14 cellular contexts compared by ENCODE assay signal in genomic region chr20:46351357-46352058, GRCh38. TPM values are rescaled to one million over a fixed set of nuclear protein-coding genes. Genes with fewer than 3 reads are reported as not detected.
DNase-seq lines count a peak whose midpoint lies in the region; ATAC-seq, FAIRE-seq and TF ChIP-seq lines count a peak whose summit lies in the region.
"Had no signal": no experiment of that assay in that cellular context is flagged by ENCODE, and none has a peak within 500 bp of the region (broad histone marks: within the 10 kb centered on the region; RNA-seq: fewer than 3 reads in every experiment).

No MANE protein-coding gene starts in this region.

- intact Hi-C loops in adrenal gland (cut with DNase I): no loop called here

- DNase-seq in GM12891 (ENCODE audit: insufficient read length, low spot score): no peak
- peak in 6 of 7 donors; percentile 39 to 67 (median 54) for DNase-seq in adrenal gland
- no peak for DNase-seq in DMS 273 treated with DMSO at 0.1 percent for 48 hours (lab: John Stamatoyannopoulos, UW)
- no peak for DNase-seq in stimulated activated CD4-positive, alpha-beta T cell treated with anti-CD3 and anti-CD28 coated beads, Interleukin-15, amount 100 ng/mL, for 24 hours
- DNase-seq: activated naive CD8-positive, alpha-beta T cell treated with anti-CD3 and anti-CD28 coated beads, Interleukin-2, amount 10 ng/mL, durations not matched to agents 7 days and 5 days; DMS79; erythroblast; left colon; NCI-H524 had no signal

- TF ChIP-seq CTCF in adrenal gland (IDR thresholded peaks at IDR 0.05): no peak
- TF ChIP-seq CTCF in nephron (IDR thresholded peaks at IDR 0.05; ENCODE audit: unreplicated experiment in 3 of 3): no peak

- no peaks in the 10 kb centered on the region for H3K27me3 Mint-ChIP-seq in nephron (ENCODE audit: low read depth)
- H3K27me3 Mint-ChIP-seq: activated naive CD8-positive, alpha-beta T cell treated with anti-CD3 and anti-CD28 coated beads, Interleukin-2, amount 10 ng/mL, durations not matched to agents 7 days and 5 days had no signal

- no peaks in the 10 kb centered on the region for H3K9me3 Mint-ChIP-seq in nephron
- H3K9me3 Mint-ChIP-seq: activated naive CD8-positive, alpha-beta T cell treated with anti-CD3 and anti-CD28 coated beads, Interleukin-2, amount 10 ng/mL, durations not matched to agents 7 days and 5 days had no signal

- no peaks in the 10 kb centered on the region for H3K9me3 ChIP-seq in adrenal gland (replicated peaks in 1 of 3)

- no peak overlapping the region for H3K4me3 ChIP-seq in adrenal gland

- H3K36me3 Mint-ChIP-seq in nephron (ENCODE audit: low read depth): peaks cover 13% of the 10 kb centered on the region

- ATAC-seq in HG03432 (IDR thresholded peaks at IDR 0.05; ENCODE audit: unreplicated experiment): peak; percentile 42
- no peak for ATAC-seq in HG03457 (IDR thresholded peaks at IDR 0.05; ENCODE audit: unreplicated experiment)
- no peak for ATAC-seq in HG03469 (IDR thresholded peaks at IDR 0.05; ENCODE audit: unreplicated experiment)
- ATAC-seq: left colon had no signal

- peak; percentile 48 for FAIRE-seq in GM12891 (lab: Jason Lieb, UNC)

- H3K4me1 ChIP-seq in adrenal gland (replicated peaks in 1 of 2): peaks cover 25 to 42% of the 10 kb centered on the region in 2 donors

- H3K27me3 ChIP-seq in adrenal gland: no peaks in the 10 kb centered on the region

- H3K4me1 Mint-ChIP-seq in nephron: peaks cover 36% of the 10 kb centered on the region

- H3K36me3 ChIP-seq in adrenal gland (replicated peaks in 1 of 2): no peaks in the 10 kb centered on the region

- peak overlapping the region in 4 of 5 donors; percentile 36 to 88 (median 72) for H3K27ac ChIP-seq in adrenal gland

- peak overlapping the region in 2 of 3 experiments; percentile 56 to 82 for H3K27ac Mint-ChIP-seq in nephron
- H3K27ac Mint-ChIP-seq: activated naive CD8-positive, alpha-beta T cell treated with anti-CD3 and anti-CD28 coated beads, Interleukin-2, amount 10 ng/mL, durations not matched to agents 7 days and 5 days had no signal

- H3K4me3 Mint-ChIP-seq in nephron: no peak overlapping the region
- H3K4me3 Mint-ChIP-seq: activated naive CD8-positive, alpha-beta T cell treated with anti-CD3 and anti-CD28 coated beads, Interleukin-2, amount 10 ng/mL, durations not matched to agents 7 days and 5 days had no signal

- WGBS in adrenal gland, 4 donors: 38 to 69% (median 60%) methylated on average over 4 to 7 of the region's 7 CpGs

- TF ChIP-seq POLR2A in GM12891 (IDR thresholded peaks at IDR 0.05; ENCODE audit: low read depth, low read length): 0 out of 2 replicates have a peak, but pooled peaks have one; percentile 44
- TF ChIP-seq POLR2A in adrenal gland (IDR thresholded peaks at IDR 0.05): no peak

TF ChIP-seq in GM12891, 5 proteins besides CTCF, POLR2A, EP300 and RAD21:
- TF ChIP-seq PAX5 (IDR thresholded peaks at IDR 0.05; ENCODE audit: insufficient read depth, low read length, severe bottlenecking): no peak
- TF ChIP-seq POU2F2 (IDR thresholded peaks at IDR 0.05; ENCODE audit: low read depth, low read length): peak; percentile 44; the same call in 1 of the 2 replicates
- peak; percentile 38; the same call in 1 of the 2 replicates for TF ChIP-seq POLR2AphosphoS5 (IDR thresholded peaks at IDR 0.05; ENCODE audit: low read depth, low read length)
- no peak for TF ChIP-seq TAF1 (IDR thresholded peaks at IDR 0.05; ENCODE audit: low read depth, low read length)
- peak; percentile 92 for TF ChIP-seq SPI1 (IDR thresholded peaks at IDR 0.05; ENCODE audit: low read depth, low read length)
TF ChIP-seq in GM12891: peak in this region for 3.

RNA-seq across cellular contexts. Expression of gene CDH22, which starts 43.2 kb away (rescaled TPM):
- 0.12 TPM for polyA plus RNA-seq in GM12891 (2012; ENCODE audit: low read depth, missing spikeins)
- total RNA-seq in adrenal gland: 1 to 10 TPM in 2 of 8 donors, under 1 TPM in 2, not detected in 4; 0.19 to 2.9 (median 1.2) TPM
- polyA plus RNA-seq in adrenal gland: 1 to 10 TPM in 2 of 3 donors, under 1 TPM in 1; 0.77 to 2.3 (median 1.2) TPM
- total RNA-seq: activated naive CD8-positive, alpha-beta T cell treated with anti-CD3 and anti-CD28 coated beads, Interleukin-2, amount 10 ng/mL, durations not matched to agents 7 days and 5 days; renal cortical epithelial cell had no signal

RNA-seq across cellular contexts. Expression of gene ELMO2, which starts 54.9 kb away (rescaled TPM):
- 22.1 TPM for polyA plus RNA-seq in GM12891 (2012; ENCODE audit: low read depth, missing spikeins)
- total RNA-seq in adrenal gland: 10 to 100 TPM; 42.4 to 69.0 (median 52.2) TPM
- polyA plus RNA-seq in adrenal gland: 10 to 100 TPM; 36.2 to 55.1 (median 38.3) TPM

Comparison
In these comparisons a context has a peak if more than half of its experiments do, and no peak if none do; other contexts are left out.
1. DNase-seq: peak in adrenal gland (6 of 7); none in GM12891 (single experiment), DMS 273 treated with DMSO at 0.1 percent for 48 hours (single experiment) and stimulated activated CD4-positive, alpha-beta T cell treated with anti-CD3 and anti-CD28 coated beads, Interleukin-15, amount 100 ng/mL, for 24 hours (single experiment).